ENCODE assay signal across 14 cellular contexts in genomic region chr6:148274809-148275208, GRCh38.
"Had no signal": no experiment of that assay in that cellular context is flagged by ENCODE, and none has a peak within 500 bp of the region (broad histone marks: within the 10 kb centered on the region; RNA-seq: fewer than 3 reads in every experiment).

No MANE protein-coding gene starts in this region.

- H3K4me3 ChIP-seq: left ventricle myocardium inferior, tibial artery had no signal

- DNase-seq: activated CD4-positive, alpha-beta T cell treated with anti-CD3 and anti-CD28 coated beads, Interleukin-2, amount 50 U/mL, for 4 hours; activated CD4-positive, CD25-positive, alpha-beta regulatory T cell treated with anti-CD3 and anti-CD28 coated beads, Interleukin-2, amount 50 U/mL, for 72 hours; activated naive CD4-positive, alpha-beta T cell treated with anti-CD3 and anti-CD28 coated beads for 36 hours; activated naive CD8-positive, alpha-beta T cell treated with anti-CD3 and anti-CD28 coated beads, Interleukin-2, amount 50 U/mL, for 24 hours; endodermal cell; erythroblast; glutamatergic neuron; left ventricle myocardium inferior; natural killer cell; stimulated activated CD4-positive, alpha-beta T cell treated with anti-CD3 and anti-CD28 coated beads, Interleukin-2, amount 100 ng/mL, for 48 hours; tibial artery had no signal

- H3K9me3 ChIP-seq: left ventricle myocardium inferior, neutrophil, tibial artery had no signal

- H3K27ac ChIP-seq: left ventricle myocardium inferior, neutrophil, tibial artery had no signal

- H3K4me1 ChIP-seq: left ventricle myocardium inferior, tibial artery had no signal

- H3K27me3 ChIP-seq: neutrophil, tibial artery had no signal

- H3K36me3 ChIP-seq: left ventricle myocardium inferior, neutrophil, tibial artery had no signal

- ATAC-seq: activated naive CD8-positive, alpha-beta T cell treated with anti-CD3 and anti-CD28 coated beads, Interleukin-2, amount 50 U/mL, for 24 hours; activated T-helper 17 cell treated with anti-CD3 and anti-CD28 coated beads, Interleukin-2, amount 50 U/mL, for 72 hours; natural killer cell; stimulated activated memory B cell treated with anti-CD40 and anti-IgM and Interleukin-4, amounts not matched to agents 10 μg/mL and 1 μg/mL and 100 μg/mL, for 72 hours had no signal
